9 cellular contexts compared by ENCODE assay signal in the genomic region with DNA sequence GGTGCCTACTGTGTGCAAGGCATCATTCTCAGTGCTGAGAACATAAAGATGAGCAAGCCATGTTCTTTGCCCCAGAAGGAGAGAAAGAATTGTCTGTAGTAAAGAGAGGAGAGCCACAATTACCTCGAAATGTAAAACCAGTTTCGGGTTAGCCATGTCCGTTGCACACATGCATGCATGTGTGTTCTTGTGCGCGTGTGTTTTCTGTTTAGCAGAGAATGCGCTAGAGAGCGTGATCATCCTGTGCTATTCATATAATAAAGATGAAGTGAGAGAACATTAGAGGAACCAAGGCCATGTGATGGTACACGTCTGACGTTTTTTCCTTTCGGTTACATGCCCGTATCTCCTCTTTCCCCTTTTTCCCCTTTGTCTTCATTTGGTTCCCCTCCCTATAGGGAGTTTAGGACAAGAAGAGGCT.
DNase-seq lines count a peak whose midpoint lies in the region; ATAC-seq and TF ChIP-seq lines count a peak whose summit lies in the region.
"Had no signal": no experiment of that assay in that cellular context is flagged by ENCODE, and none has a peak within 500 bp of the region (broad histone marks: within the 10 kb centered on the region; RNA-seq: fewer than 3 reads in every experiment).

No MANE protein-coding gene starts in this region.

- peak overlapping the region in 53 of 59 donors; percentile 5 to 90 (median 67) for H3K27ac ChIP-seq in dorsolateral prefrontal cortex
- peak overlapping the region in 1 of 2 donors; percentile 79 for H3K27ac ChIP-seq in coronary artery
- H3K27ac ChIP-seq: SK-N-MC had no signal

- no peaks in the 10 kb centered on the region for H3K4me1 Mint-ChIP-seq in osteocyte (ENCODE audit: unreplicated experiment)

- peak; percentile 58 for DNase-seq in Ammon's horn (ENCODE audit: low spot score)
- no peak for DNase-seq in dorsolateral prefrontal cortex
- DNase-seq in HPDE6-E6E7 (ENCODE audit: extremely low spot score) = no peak
- no peak for DNase-seq in AG08396 (ENCODE audit: low spot score)
- no peak for DNase-seq in coronary artery (ENCODE audit: low spot score)
- no peak for DNase-seq in osteocyte (ENCODE audit: extremely low spot score, unreplicated experiment)

- H3K4me3 Mint-ChIP-seq in osteocyte (ENCODE audit: unreplicated experiment) = no peak overlapping the region

- no peaks in the 10 kb centered on the region for H3K27me3 Mint-ChIP-seq in osteocyte (ENCODE audit: unreplicated experiment)

- peaks cover 2% of the 10 kb centered on the region for H3K36me3 Mint-ChIP-seq in osteocyte (ENCODE audit: unreplicated experiment)

- H3K4me3 ChIP-seq in dorsolateral prefrontal cortex (peak overlapping the region in 32 of 59 donors; percentile 0 to 41 (median 21)), coronary artery (no peak overlapping the region)
- H3K4me3 ChIP-seq: SK-N-MC had no signal

- H3K27ac Mint-ChIP-seq in osteocyte (ENCODE audit: unreplicated experiment) = no peak overlapping the region

- no peak for TF ChIP-seq CTCF in dorsolateral prefrontal cortex (IDR thresholded peaks at IDR 0.05 in 54 of 56, conservative IDR thresholded peaks at IDR 0.05 in 2 of 56; ENCODE audit: low read depth in 1 of 56, partially characterized antibody in 56 of 56)
- no peak for TF ChIP-seq CTCF in coronary artery (IDR thresholded peaks at IDR 0.05)
- no peak for TF ChIP-seq CTCF in osteocyte (IDR thresholded peaks at IDR 0.05)

- intact Hi-C loops in dorsolateral prefrontal cortex (cut with DNase I) = loop anchor here (5.0 to 10.0 kb wide), 2 partner anchors 89 to 96 kb away; no protein-coding TSS in a partner anchor

- ATAC-seq in GM19324 (IDR thresholded peaks at IDR 0.05; ENCODE audit: low FRiP score, unreplicated experiment) (peak; percentile 23), HG03196 (IDR thresholded peaks at IDR 0.05; ENCODE audit: unreplicated experiment) (peak; percentile 29)

- H3K9me3 Mint-ChIP-seq in osteocyte (ENCODE audit: unreplicated experiment) = no peaks in the 10 kb centered on the region

- peaks cover 0 to 35% (median 0%) of the 10 kb centered on the region in 45 donors for H3K27me3 ChIP-seq in dorsolateral prefrontal cortex
